1 cellular context compared by ENCODE assay signal in genomic region chr18:8807502-8807833, GRCh38.
TF ChIP-seq lines count a peak whose summit lies in the region.

No MANE protein-coding gene starts in this region.

TF ChIP-seq in WTC11, 78 proteins besides CTCF, POLR2A, EP300 and RAD21 (continued from another document):
- TF ChIP-seq USF2 (CRISPR knock-in tag; IDR thresholded peaks at IDR 0.05) (no peak), NFE2L1 (CRISPR knock-in tag; IDR thresholded peaks at IDR 0.05) (no peak), PRRX2 (CRISPR knock-in tag; IDR thresholded peaks at IDR 0.05) (no peak)
- TF ChIP-seq, protein P1, sequence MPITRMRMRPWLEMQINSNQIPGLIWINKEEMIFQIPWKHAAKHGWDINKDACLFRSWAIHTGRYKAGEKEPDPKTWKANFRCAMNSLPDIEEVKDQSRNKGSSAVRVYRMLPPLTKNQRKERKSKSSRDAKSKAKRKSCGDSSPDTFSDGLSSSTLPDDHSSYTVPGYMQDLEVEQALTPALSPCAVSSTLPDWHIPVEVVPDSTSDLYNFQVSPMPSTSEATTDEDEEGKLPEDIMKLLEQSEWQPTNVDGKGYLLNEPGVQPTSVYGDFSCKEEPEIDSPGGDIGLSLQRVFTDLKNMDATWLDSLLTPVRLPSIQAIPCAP (CRISPR knock-in tag; IDR thresholded peaks at IDR 0.05): no peak
